1 cellular context compared by ENCODE assay signal in the genomic region with DNA sequence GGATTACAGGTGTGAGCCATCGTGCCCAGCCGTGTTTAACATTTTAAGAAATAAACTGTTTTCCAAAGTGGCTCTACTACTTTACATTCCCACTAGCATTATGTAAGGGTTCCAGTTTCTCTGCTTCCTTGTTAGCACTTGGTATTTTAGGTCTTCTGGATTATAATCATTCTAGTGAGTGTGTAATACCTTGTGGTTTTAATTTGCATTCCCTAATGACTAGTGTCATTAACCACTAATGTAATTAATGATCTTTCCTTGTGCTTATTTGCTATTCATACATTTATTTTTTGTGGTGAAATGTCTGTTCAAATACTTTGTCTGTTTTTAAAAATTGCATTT.
TF ChIP-seq lines count a peak whose summit lies in the region.

No MANE protein-coding gene starts in this region.

TF ChIP-seq in GM12878, 131 proteins besides CTCF, POLR2A, EP300 and RAD21:
- TF ChIP-seq BCL11A (IDR thresholded peaks at IDR 0.05; ENCODE audit: low read depth, low read length) (no peak), MTA2 (IDR thresholded peaks at IDR 0.05; ENCODE audit: low read depth) (peak; percentile 41; the same call in 1 of the 2 replicates), SMAD1 (IDR thresholded peaks at IDR 0.05; ENCODE audit: low read depth, partially characterized antibody) (no peak), ZBED1 (IDR thresholded peaks at IDR 0.05; ENCODE audit: borderline replicate concordance) (no peak), TARDBP (IDR thresholded peaks at IDR 0.05; ENCODE audit: borderline replicate concordance) (no peak), SMARCA5 (IDR thresholded peaks at IDR 0.05) (no peak), CREB1 (IDR thresholded peaks at IDR 0.05; ENCODE audit: low read depth) (no peak)
- TF ChIP-seq, protein P1, sequence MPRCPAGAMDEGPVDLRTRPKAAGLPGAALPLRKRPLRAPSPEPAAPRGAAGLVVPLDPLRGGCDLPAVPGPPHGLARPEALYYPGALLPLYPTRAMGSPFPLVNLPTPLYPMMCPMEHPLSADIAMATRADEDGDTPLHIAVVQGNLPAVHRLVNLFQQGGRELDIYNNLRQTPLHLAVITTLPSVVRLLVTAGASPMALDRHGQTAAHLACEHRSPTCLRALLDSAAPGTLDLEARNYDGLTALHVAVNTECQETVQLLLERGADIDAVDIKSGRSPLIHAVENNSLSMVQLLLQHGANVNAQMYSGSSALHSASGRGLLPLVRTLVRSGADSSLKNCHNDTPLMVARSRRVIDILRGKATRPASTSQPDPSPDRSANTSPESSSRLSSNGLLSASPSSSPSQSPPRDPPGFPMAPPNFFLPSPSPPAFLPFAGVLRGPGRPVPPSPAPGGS (IDR thresholded peaks at IDR 0.05; ENCODE audit: borderline replicate concordance, insufficient read depth, low read depth, low read length, poor library complexity, severe bottlenecking): no peak
